In the genomic region with DNA sequence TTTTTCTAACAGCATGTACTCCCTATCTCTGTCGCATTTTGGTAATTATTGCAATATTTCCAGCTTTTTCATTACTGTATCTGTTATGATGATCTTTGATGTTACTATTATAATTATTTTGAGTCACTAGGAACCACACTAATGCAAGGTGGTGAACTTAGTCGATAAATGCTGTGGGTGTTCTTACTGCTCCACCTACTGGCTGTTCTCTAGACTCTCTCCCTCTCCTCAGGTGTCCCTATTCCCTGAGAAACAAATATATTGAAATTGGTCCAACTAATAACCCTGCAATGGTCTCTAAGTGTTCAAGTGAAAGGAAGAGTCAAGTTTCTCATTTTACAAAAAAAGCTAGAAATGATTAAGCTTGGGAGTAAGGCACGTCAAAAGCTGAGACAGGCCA, we compare ENCODE assay signal across 9 cellular contexts. TPM values are rescaled to one million over a fixed set of nuclear protein-coding genes. Genes with fewer than 3 reads are reported as not detected.
A peak's percentile ranks its signal among the peaks of the same experiment; 100 is the strongest.
DNase-seq lines count a peak whose midpoint lies in the region; FAIRE-seq and TF ChIP-seq lines count a peak whose summit lies in the region.
"Had no signal": no experiment of that assay in that cellular context is flagged by ENCODE, and none has a peak within 500 bp of the region (broad histone marks: within the 10 kb centered on the region; RNA-seq: fewer than 3 reads in every experiment).

No MANE protein-coding gene starts in this region.

- H3K9me2 ChIP-seq in PC-9 (ENCODE audit: insufficient read depth) = no peaks in the 10 kb centered on the region

- no peak for TF ChIP-seq EP300 in stomach (IDR thresholded peaks at IDR 0.05)

- H3K27ac ChIP-seq in PC-9 = no peak overlapping the region
- no peak overlapping the region for H3K27ac ChIP-seq in left ventricle myocardium inferior (replicated peaks)
- no peak overlapping the region for H3K27ac ChIP-seq in stomach

- peaks cover 21% of the 10 kb centered on the region for H4K20me1 ChIP-seq in PC-9 (ENCODE audit: insufficient read depth)

- H3K36me3 ChIP-seq in H7 (replicated peaks; ENCODE audit: control insufficient read depth, insufficient read depth, low read length) (peaks cover 6% of the 10 kb centered on the region), PC-9 (ENCODE audit: low read depth) (peaks cover 30% of the 10 kb centered on the region), left ventricle myocardium inferior (peaks cover 75% of the 10 kb centered on the region), stomach (peaks cover 15 to 78% (median 77%) of the 10 kb centered on the region in 4 donors)

- POLR2A ChIA-PET in PC-9 (lab: Charles Lee; ENCODE audit: unreplicated experiment) = no interaction called here

- TF ChIP-seq CTCF in GM12864 (IDR thresholded peaks at IDR 0.05; ENCODE audit: low read depth, low read length, missing control alignments) = peak; percentile 54
- TF ChIP-seq CTCF in PC-9 (conservative IDR thresholded peaks at IDR 0.05) = peak; percentile 70
- TF ChIP-seq CTCF in left ventricle myocardium inferior (IDR thresholded peaks at IDR 0.05; ENCODE audit: borderline replicate concordance) = peak; percentile 59
- TF ChIP-seq CTCF in stomach (IDR thresholded peaks at IDR 0.05) = peak in 3 of 7 experiments; percentile 19 to 28 (median 26)

- H2AFZ ChIP-seq in PC-9 = no peak overlapping the region

- H3F3A ChIP-seq in PC-9 (ENCODE audit: insufficient read depth, low read depth) = no peaks in the 10 kb centered on the region; the same call in 1 of the 2 replicates

- peaks cover 14% of the 10 kb centered on the region; the same call in 1 of the 2 replicates for H3K79me2 ChIP-seq in PC-9 (ENCODE audit: low read depth)

- no peak overlapping the region for H3K4me3 ChIP-seq in GM12864 (ENCODE audit: low read depth, low read length)
- H3K4me3 ChIP-seq in H7 (ENCODE audit: insufficient read depth, low read depth, low read length) = no peak overlapping the region
- no peak overlapping the region for H3K4me3 ChIP-seq in PC-9
- no peak overlapping the region for H3K4me3 ChIP-seq in left ventricle myocardium inferior
- H3K4me3 ChIP-seq in stomach = no peak overlapping the region
- H3K4me3 ChIP-seq: lung had no signal

- no peaks in the 10 kb centered on the region for H3K4me1 ChIP-seq in PC-9 (replicated peaks; ENCODE audit: insufficient read depth)
- H3K4me1 ChIP-seq in left ventricle myocardium inferior = peaks cover 17% of the 10 kb centered on the region
- H3K4me1 ChIP-seq in stomach = peaks cover 0 to 13% (median 6%) of the 10 kb centered on the region in 4 donors

- no peak for TF ChIP-seq POLR2A in stomach (IDR thresholded peaks at IDR 0.05)

- DNase-seq in GM12864 (ENCODE audit: low read depth) (no peak), H7 (peak; percentile 16), PC-9 (no peak), left ventricle myocardium inferior (no peak), stomach (no peak), middle frontal gyrus (ENCODE audit: extremely low spot score, low spot score) (no peak), frontal cortex (ENCODE audit: low spot score in 2 of 2) (no peak)
- no peak for DNase-seq in stimulated activated naive CD4-positive, alpha-beta T cell treated with Interleukin-2 at 50 U/mL for 16 hours (lab: John Stamatoyannopoulos, UW)

- intact Hi-C loops in PC-9 (cut with micrococcal nuclease; ENCODE audit: unreplicated experiment) (no loop called here), left ventricle myocardium inferior (cut with micrococcal nuclease) (no loop called here), stomach (cut with DNase I; ENCODE audit: low total_unique reads) (no loop called here)

- no peaks in the 10 kb centered on the region for H3K9me3 ChIP-seq in PC-9 (ENCODE audit: insufficient read depth, low read depth)
- H3K9me3 ChIP-seq in left ventricle myocardium inferior (replicated peaks) = no peaks in the 10 kb centered on the region
- no peaks in the 10 kb centered on the region for H3K9me3 ChIP-seq in stomach

- H3K27me3 ChIP-seq in H7 (ENCODE audit: control insufficient read depth, insufficient read depth, low read length) = no peaks in the 10 kb centered on the region
- no peaks in the 10 kb centered on the region for H3K27me3 ChIP-seq in PC-9 (ENCODE audit: insufficient read depth, low read depth)
- H3K27me3 ChIP-seq in left ventricle myocardium inferior (ENCODE audit: low read depth) = no peaks in the 10 kb centered on the region
- H3K27me3 ChIP-seq in stomach = no peaks in the 10 kb centered on the region

- WGBS in stomach, 5 donors = 69 to 78% (median 72%) methylated on average over 3 of the region's 3 CpGs

- BruUV-seq in PC-9 (replicated peaks; lab: Mats Ljungman, UMichigan) = no TSS peak

- CTCF ChIA-PET in PC-9 (lab: Charles Lee) = no interaction called here

- FAIRE-seq in frontal cortex (lab: Jason Lieb, UNC) = no peak

- no peak overlapping the region for H3K4me2 ChIP-seq in PC-9

RNA-seq across cellular contexts. Expression of a gene that starts 10.5 kb away (rescaled TPM):
- total RNA-seq in H7 (2014; rRNA removed; shearing (Covaris generic)) = 18.8 and 21.4 TPM in 2 replicates
- 14.8 and 16.2 TPM in 2 replicates for total RNA-seq in PC-9 (2021)
- total RNA-seq in left ventricle myocardium inferior = 36.5 TPM
- 10 to 100 TPM in 4 of 5 donors, 1 to 10 TPM in 1; 1.2 to 47.7 (median 16.9) TPM for total RNA-seq in stomach
- 10 to 100 TPM; 10.3 to 18.5 (median 11.0) TPM for polyA plus RNA-seq in stomach
- 70.5 TPM for total RNA-seq in frontal cortex
